In genomic region chr11:11584446-11584810, GRCh38 we compare ENCODE assay signal across 13 cellular contexts. TPM values are rescaled to one million over a fixed set of nuclear protein-coding genes. Genes with fewer than 3 reads are reported as not detected.
DNase-seq lines count a peak whose midpoint lies in the region; ATAC-seq and TF ChIP-seq lines count a peak whose summit lies in the region.
"Had no signal": no experiment of that assay in that cellular context is flagged by ENCODE, and none has a peak within 500 bp of the region (broad histone marks: within the 10 kb centered on the region; RNA-seq: fewer than 3 reads in every experiment).

No MANE protein-coding gene starts in this region.

- TF ChIP-seq CTCF in choroid plexus epithelial cell (conservative IDR thresholded peaks at IDR 0.05; ENCODE audit: low read depth, low read length) = no peak

- no peak overlapping the region for H3K4me3 ChIP-seq in choroid plexus epithelial cell (ENCODE audit: low read depth, low read length)
- H3K4me3 ChIP-seq: tibial nerve had no signal

- DNase-seq in COLO829 (ENCODE audit: low spot score) (peak; percentile 30), LHCN-M2 (ENCODE audit: low read depth) (peak; percentile 86), choroid plexus epithelial cell (ENCODE audit: low read depth) (peak; percentile 77), myocyte (ENCODE audit: low read depth) (peak; percentile 67), activated gamma-delta T cell treated with Interleukin-2 at 50 U/mL for 16 hours (no peak), hippocampal formation (lab: John Stamatoyannopoulos, UW) (no peak)
- DNase-seq: activated CD4-positive, alpha-beta T cell treated with anti-CD3 and anti-CD28 coated beads, Interleukin-2, amount 50 U/mL, for 4 hours; naive B cell; NCI-H2227 treated with DMSO at 0.1 percent for 48 hours; stimulated activated CD4-positive, alpha-beta T cell treated with anti-CD3 and anti-CD28 coated beads, Interleukin-4, amount 100 ng/mL, for 4 hours had no signal

- ATAC-seq in HG03196 (IDR thresholded peaks at IDR 0.05; ENCODE audit: unreplicated experiment) (no peak), HG03097 (IDR thresholded peaks at IDR 0.05; ENCODE audit: low FRiP score, unreplicated experiment) (no peak)

RNA-seq across cellular contexts. Expression of gene GALNT18, which starts 37.4 kb away (rescaled TPM):
- 4.0 and 5.1 TPM in 2 replicates for total RNA-seq in LHCN-M2 (2014; rRNA removed)
- 4.8 TPM for polyA plus RNA-seq in LHCN-M2 (2012)
- total RNA-seq in myocyte = 3.3 and 5.3 TPM in 2 replicates
- 10.8 TPM for polyA plus RNA-seq in myocyte (2012)

Comparison
In these comparisons a context has a peak if more than half of its experiments do, and no peak if none do; other contexts are left out.
1. DNase-seq: peak in COLO829 (single experiment), LHCN-M2 (single experiment), choroid plexus epithelial cell (single experiment) and myocyte (single experiment); none in activated gamma-delta T cell treated with Interleukin-2 at 50 U/mL for 16 hours (single experiment) and hippocampal formation (0 of 2).